Comparison of ENCODE assay signal across 8 cellular contexts in genomic region chr9:108444400-108445358, GRCh38.
A peak's percentile ranks its signal among the peaks of the same experiment; 100 is the strongest.
DNase-seq lines count a peak whose midpoint lies in the region; ATAC-seq lines count a peak whose summit lies in the region.

No MANE protein-coding gene starts in this region.

- in situ Hi-C loops in G401 (cut with HindIII; ENCODE audit: low sequenced_read_pairs): no loop called here

- ATAC-seq in HG03139 (IDR thresholded peaks at IDR 0.05; ENCODE audit: unreplicated experiment) (no peak), HG03280 (IDR thresholded peaks at IDR 0.05; ENCODE audit: unreplicated experiment) (no peak)

- DNase-seq in DMS79 treated with DMSO at 0.1 percent for 48 hours (lab: John Stamatoyannopoulos, UW) (peak; percentile 15), NCI-H345 (lab: John Stamatoyannopoulos, UW) (peak; percentile 93), dermis microvascular lymphatic vessel endothelial cell (ENCODE audit: low read depth in 2 of 2) (peak; percentile 71 to 90), pons (ENCODE audit: low spot score) (peak; percentile 29), G401 (ENCODE audit: low spot score) (no peak)
- no peak for DNase-seq in activated effector memory CD4-positive, alpha-beta T cell treated with anti-CD3 and anti-CD28 coated beads, Interleukin-2, amount 50 U/mL, for 16 hours

Comparison
In these comparisons a context has a peak if more than half of its experiments do, and no peak if none do; other contexts are left out.
1. DNase-seq: peak in DMS79 treated with DMSO at 0.1 percent for 48 hours (single experiment), NCI-H345 (single experiment), dermis microvascular lymphatic vessel endothelial cell (2 of 2) and pons (single experiment); none in G401 (single experiment) and activated effector memory CD4-positive, alpha-beta T cell treated with anti-CD3 and anti-CD28 coated beads, Interleukin-2, amount 50 U/mL, for 16 hours (single experiment).